8 cellular contexts compared by ENCODE assay signal in genomic region chr3:87088984-87089841, GRCh38.
DNase-seq lines count a peak whose midpoint lies in the region; ATAC-seq and TF ChIP-seq lines count a peak whose summit lies in the region.

No MANE protein-coding gene starts in this region.

- peak; percentile 66 for ATAC-seq in HG02588 (IDR thresholded peaks at IDR 0.05; ENCODE audit: unreplicated experiment)

- no peaks in the 10 kb centered on the region for H3K36me3 ChIP-seq in spleen

- peak; percentile 31 for DNase-seq in activated T-cell treated with anti-CD3 and anti-CD28 coated beads, Interleukin-2, amount 50 U/mL, for 24 hours
- no peak for DNase-seq in activated T-cell treated with anti-CD3 and anti-CD28 coated beads for 4 hours
- peak; percentile 75 for DNase-seq in NCI-H2227 (lab: John Stamatoyannopoulos, UW; ENCODE audit: unreplicated experiment)
- DNase-seq in astrocyte of the hippocampus (ENCODE audit: low read depth, low spot score): peak; percentile 83
- DNase-seq in iPS-NIHi7 (ENCODE audit: extremely low spot score): peak; percentile 12
- DNase-seq in spleen: peak; percentile 82
- DNase-seq in HEK293T (ENCODE audit: extremely low spot score): no peak

- peak overlapping the region; percentile 70 for H3K4me3 Mint-ChIP-seq in activated T-cell treated with anti-CD3 and anti-CD28 coated beads, Interleukin-2, amount 50 U/mL, for 24 hours

- 5 to 19% (median 12%) methylated on average over 21 to 41 of the region's 41 CpGs for whole genome bisulfite sequencing in spleen, 5 donors

- peak overlapping the region; percentile 33 to 74 (median 49) for H3K4me3 ChIP-seq in spleen

- CTCF ChIA-PET in HEK293T (lab: Yijun Ruan, JAX): no interaction called here

- H3K27ac Mint-ChIP-seq in activated T-cell treated with anti-CD3 and anti-CD28 coated beads, Interleukin-2, amount 50 U/mL, for 24 hours: no peak overlapping the region

- TF ChIP-seq CTCF in spleen (IDR thresholded peaks at IDR 0.05 in 8 of 11, conservative IDR thresholded peaks at IDR 0.05 in 3 of 11): no peak

- peaks cover 0 to 17% (median 0%) of the 10 kb centered on the region in 7 donors for H3K27me3 ChIP-seq in spleen (replicated peaks in 1 of 7)

- TF ChIP-seq POLR2A in spleen (IDR thresholded peaks at IDR 0.05): no peak

- peaks cover 16% of the 10 kb centered on the region for H3K27me3 Mint-ChIP-seq in activated T-cell treated with anti-CD3 and anti-CD28 coated beads, Interleukin-2, amount 50 U/mL, for 24 hours

- H3K27ac ChIP-seq in spleen: peak overlapping the region; percentile 13 to 77 (median 64)

- H3K4me1 Mint-ChIP-seq in activated T-cell treated with anti-CD3 and anti-CD28 coated beads, Interleukin-2, amount 50 U/mL, for 24 hours (ENCODE audit: low read depth): peaks cover 14% of the 10 kb centered on the region

- no peaks in the 10 kb centered on the region for H3K9me3 Mint-ChIP-seq in activated T-cell treated with anti-CD3 and anti-CD28 coated beads, Interleukin-2, amount 50 U/mL, for 24 hours

- H3K9me3 ChIP-seq in spleen: no peaks in the 10 kb centered on the region

- peaks cover 0 to 18% (median 7%) of the 10 kb centered on the region in 6 donors for H3K4me1 ChIP-seq in spleen

- no peaks in the 10 kb centered on the region for H3K36me3 Mint-ChIP-seq in activated T-cell treated with anti-CD3 and anti-CD28 coated beads, Interleukin-2, amount 50 U/mL, for 24 hours (ENCODE audit: low read depth)

- intact Hi-C loops in spleen (cut with DNase I; ENCODE audit: low total_unique reads): loop anchor here (10.0 kb wide), 1 partner anchor 314 kb away; no protein-coding TSS in a partner anchor

- POLR2A ChIA-PET in HEK293T (lab: Yijun Ruan, JAX): no interaction called here

TF ChIP-seq in HEK293T, 16 proteins besides CTCF, POLR2A, EP300 and RAD21:
- TF ChIP-seq NFRKB (IDR thresholded peaks at IDR 0.05) (no peak), SP1 (IDR thresholded peaks at IDR 0.05) (no peak), ZNF384 (IDR thresholded peaks at IDR 0.05) (no peak), CTBP1 (IDR thresholded peaks at IDR 0.05; ENCODE audit: borderline replicate concordance) (no peak), ELF4 (IDR thresholded peaks at IDR 0.05) (no peak), TARDBP (IDR thresholded peaks at IDR 0.05) (no peak), L3MBTL2 (conservative IDR thresholded peaks at IDR 0.05) (no peak)
- TF ChIP-seq, protein P1, sequence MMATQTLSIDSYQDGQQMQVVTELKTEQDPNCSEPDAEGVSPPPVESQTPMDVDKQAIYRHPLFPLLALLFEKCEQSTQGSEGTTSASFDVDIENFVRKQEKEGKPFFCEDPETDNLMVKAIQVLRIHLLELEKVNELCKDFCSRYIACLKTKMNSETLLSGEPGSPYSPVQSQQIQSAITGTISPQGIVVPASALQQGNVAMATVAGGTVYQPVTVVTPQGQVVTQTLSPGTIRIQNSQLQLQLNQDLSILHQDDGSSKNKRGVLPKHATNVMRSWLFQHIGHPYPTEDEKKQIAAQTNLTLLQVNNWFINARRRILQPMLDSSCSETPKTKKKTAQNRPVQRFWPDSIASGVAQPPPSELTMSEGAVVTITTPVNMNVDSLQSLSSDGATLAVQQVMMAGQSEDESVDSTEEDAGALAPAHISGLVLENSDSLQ (IDR thresholded peaks at IDR 0.05): no peak

Comparison
In these comparisons a context has a peak if more than half of its experiments do, and no peak if none do; other contexts are left out.
1. DNase-seq: peak in activated T-cell treated with anti-CD3 and anti-CD28 coated beads, Interleukin-2, amount 50 U/mL, for 24 hours (single experiment), NCI-H2227 (single experiment), astrocyte of the hippocampus (single experiment), iPS-NIHi7 (single experiment) and spleen (single experiment); none in activated T-cell treated with anti-CD3 and anti-CD28 coated beads for 4 hours (single experiment) and HEK293T (single experiment).